ENCODE assay signal across 3 cellular contexts in the genomic region with DNA sequence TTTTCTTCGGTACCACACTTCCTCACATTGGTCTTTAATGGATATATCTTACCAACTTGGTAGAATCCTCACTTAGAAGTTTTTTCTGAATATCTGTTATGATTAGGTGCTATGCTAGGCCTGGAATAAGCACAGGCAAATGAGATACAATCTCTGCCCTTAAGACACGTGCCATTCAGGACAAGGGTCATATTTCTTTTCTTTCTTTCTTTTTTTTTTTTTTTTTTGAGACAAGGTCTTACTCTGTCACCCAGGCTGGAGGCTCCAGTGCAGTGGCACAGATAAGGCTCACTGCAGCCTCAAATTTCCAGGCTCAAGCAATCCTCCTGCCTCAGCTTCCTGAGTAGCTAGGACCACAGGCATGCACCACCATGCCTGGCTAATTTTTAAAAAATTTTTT. TPM values are rescaled to one million over a fixed set of nuclear protein-coding genes. Genes with fewer than 3 reads are reported as not detected.
"Had no signal": no experiment of that assay in that cellular context is flagged by ENCODE, and none has a peak within 500 bp of the region (broad histone marks: within the 10 kb centered on the region; RNA-seq: fewer than 3 reads in every experiment).

No MANE protein-coding gene starts in this region.

RNA-seq across cellular contexts. Expression of a gene that starts 23.0 kb away (rescaled TPM):
- total RNA-seq: ascending aorta, cardiac muscle cell, WTC11 had no signal
- polyA plus RNA-seq: cardiac muscle cell had no signal

RNA-seq across cellular contexts. Expression of a gene that starts 52.3 kb away (rescaled TPM):
- total RNA-seq: ascending aorta had no signal
